In the genomic region with DNA sequence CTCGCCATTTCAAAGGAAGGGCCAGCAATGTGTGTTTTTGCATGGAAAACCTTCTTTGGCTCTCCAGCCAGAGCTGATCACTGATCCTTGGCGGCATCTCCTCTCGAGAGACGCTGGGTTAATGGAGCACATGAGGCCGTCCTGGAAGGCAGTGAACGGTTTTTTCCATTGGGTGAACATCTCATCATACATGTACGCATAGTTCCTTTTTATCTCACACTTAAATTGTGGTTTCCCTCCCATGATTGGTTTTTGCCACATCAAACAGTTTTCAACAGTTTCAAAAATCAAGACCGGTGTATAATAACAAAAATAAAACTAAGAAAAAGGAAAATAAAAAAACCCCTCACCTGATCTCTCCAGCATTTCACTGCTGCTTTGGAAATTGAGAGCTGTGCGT, we compare ENCODE assay signal across 18 cellular contexts.
DNase-seq lines count a peak whose midpoint lies in the region; ATAC-seq and TF ChIP-seq lines count a peak whose summit lies in the region.
"Had no signal": no experiment of that assay in that cellular context is flagged by ENCODE, and none has a peak within 500 bp of the region (broad histone marks: within the 10 kb centered on the region; RNA-seq: fewer than 3 reads in every experiment).

No MANE protein-coding gene starts in this region.

- no peak overlapping the region for H3K4me3 Mint-ChIP-seq in activated CD4-positive, alpha-beta memory T cell treated with anti-CD3 and anti-CD28 coated beads for 36 hours
- H3K4me3 Mint-ChIP-seq in activated CD4-positive, alpha-beta memory T cell treated with anti-CD3 and anti-CD28 coated beads, Interleukin-2, amount 10 ng/mL, durations not matched to agents 7 days and 5 days: no peak overlapping the region

- TF ChIP-seq CTCF in epithelial cell of proximal tubule (conservative IDR thresholded peaks at IDR 0.05; ENCODE audit: low read depth, low read length): no peak

- POLR2A ChIA-PET in activated CD4-positive, alpha-beta memory T cell treated with anti-CD3 and anti-CD28 coated beads for 36 hours (lab: Charles Lee): no interaction called here
- POLR2A ChIA-PET in activated CD4-positive, alpha-beta memory T cell treated with anti-CD3 and anti-CD28 coated beads, Interleukin-2, amount 10 ng/mL, durations not matched to agents 7 days and 5 days (lab: Charles Lee): no interaction called here

- H3K36me3 ChIP-seq in SJCRH30: no peaks in the 10 kb centered on the region
- H3K36me3 ChIP-seq: cardiac muscle cell, pancreas, Peyer's patch had no signal

- H3K9me3 ChIP-seq in SJCRH30 (replicated peaks): no peaks in the 10 kb centered on the region
- H3K9me3 ChIP-seq: A549, pancreas, Peyer's patch had no signal

- DNase-seq in activated CD4-positive, alpha-beta memory T cell treated with anti-CD3 and anti-CD28 coated beads for 36 hours: peak; percentile 18
- no peak for DNase-seq in activated CD4-positive, alpha-beta memory T cell treated with anti-CD3 and anti-CD28 coated beads, Interleukin-2, amount 10 ng/mL, durations not matched to agents 7 days and 5 days
- peak; percentile 26 for DNase-seq in epithelial cell of proximal tubule (ENCODE audit: low read depth)
- peak; percentile 10 for DNase-seq in stimulated activated CD4-positive, alpha-beta T cell treated with anti-CD3 and anti-CD28 coated beads, Interleukin-2, amount 100 ng/mL, for 4 hours (ENCODE audit: low read depth)
- no peak for DNase-seq in SJCRH30
- no peak for DNase-seq in NCI-H1105 (lab: John Stamatoyannopoulos, UW)
- DNase-seq: activated CD8-positive, alpha-beta memory T cell treated with anti-CD3 and anti-CD28 coated beads, Interleukin-2, amount 50 U/mL, for 4 hours; DMS79 treated with DMSO at 0.1 percent for 48 hours; effector CD8-positive, alpha-beta T cell; IMR-90; left cardiac atrium; NCI-H2107; pancreas; Peyer's patch had no signal

- H3K27ac Mint-ChIP-seq in activated CD4-positive, alpha-beta memory T cell treated with anti-CD3 and anti-CD28 coated beads for 36 hours: no peak overlapping the region
- H3K27ac Mint-ChIP-seq in activated CD4-positive, alpha-beta memory T cell treated with anti-CD3 and anti-CD28 coated beads, Interleukin-2, amount 10 ng/mL, durations not matched to agents 7 days and 5 days: no peak overlapping the region

- no peak overlapping the region for H3K27ac ChIP-seq in SJCRH30
- H3K27ac ChIP-seq: A549, cardiac muscle cell, pancreas, Peyer's patch had no signal

- H3K4me1 ChIP-seq in SJCRH30: peaks cover 12% of the 10 kb centered on the region
- H3K4me1 ChIP-seq: A549, pancreas, Peyer's patch had no signal

- peaks cover 45% of the 10 kb centered on the region for H3K27me3 Mint-ChIP-seq in activated CD4-positive, alpha-beta memory T cell treated with anti-CD3 and anti-CD28 coated beads for 36 hours
- peaks cover 39% of the 10 kb centered on the region for H3K27me3 Mint-ChIP-seq in activated CD4-positive, alpha-beta memory T cell treated with anti-CD3 and anti-CD28 coated beads, Interleukin-2, amount 10 ng/mL, durations not matched to agents 7 days and 5 days

- no peaks in the 10 kb centered on the region for H3K27me3 ChIP-seq in SJCRH30
- H3K27me3 ChIP-seq: cardiac muscle cell, pancreas, Peyer's patch had no signal

- H3K4me1 Mint-ChIP-seq in activated CD4-positive, alpha-beta memory T cell treated with anti-CD3 and anti-CD28 coated beads for 36 hours (ENCODE audit: low read depth): peaks cover 25% of the 10 kb centered on the region
- H3K4me1 Mint-ChIP-seq in activated CD4-positive, alpha-beta memory T cell treated with anti-CD3 and anti-CD28 coated beads, Interleukin-2, amount 10 ng/mL, durations not matched to agents 7 days and 5 days: peaks cover 7% of the 10 kb centered on the region

- H3K4me3 ChIP-seq in epithelial cell of proximal tubule (ENCODE audit: low read depth, low read length) (no peak overlapping the region), SJCRH30 (no peak overlapping the region)
- H3K4me3 ChIP-seq: A549, cardiac muscle cell, pancreas, Peyer's patch had no signal

- peak; percentile 48 for ATAC-seq in HG03565 (IDR thresholded peaks at IDR 0.05; ENCODE audit: unreplicated experiment)
- no peak for ATAC-seq in GM19035 (IDR thresholded peaks at IDR 0.05; ENCODE audit: unreplicated experiment)
- ATAC-seq: A549, pancreas had no signal

- no peaks in the 10 kb centered on the region for H3K9me3 Mint-ChIP-seq in activated CD4-positive, alpha-beta memory T cell treated with anti-CD3 and anti-CD28 coated beads for 36 hours
- no peaks in the 10 kb centered on the region for H3K9me3 Mint-ChIP-seq in activated CD4-positive, alpha-beta memory T cell treated with anti-CD3 and anti-CD28 coated beads, Interleukin-2, amount 10 ng/mL, durations not matched to agents 7 days and 5 days

- intact Hi-C loops in activated CD4-positive, alpha-beta memory T cell treated with anti-CD3 and anti-CD28 coated beads for 36 hours (cut with micrococcal nuclease): loop anchor here (10.0 kb wide), 1 partner anchor 158 kb away; no protein-coding TSS in a partner anchor

- H3K36me3 Mint-ChIP-seq in activated CD4-positive, alpha-beta memory T cell treated with anti-CD3 and anti-CD28 coated beads for 36 hours: no peaks in the 10 kb centered on the region
- H3K36me3 Mint-ChIP-seq in activated CD4-positive, alpha-beta memory T cell treated with anti-CD3 and anti-CD28 coated beads, Interleukin-2, amount 10 ng/mL, durations not matched to agents 7 days and 5 days (ENCODE audit: low read depth): no peaks in the 10 kb centered on the region

- CTCF ChIA-PET in activated CD4-positive, alpha-beta memory T cell treated with anti-CD3 and anti-CD28 coated beads for 36 hours (lab: Charles Lee): no interaction called here
- CTCF ChIA-PET in activated CD4-positive, alpha-beta memory T cell treated with anti-CD3 and anti-CD28 coated beads, Interleukin-2, amount 10 ng/mL, durations not matched to agents 7 days and 5 days (lab: Charles Lee): no interaction called here

Comparison
In these comparisons a context has a peak if more than half of its experiments do, and no peak if none do; other contexts are left out.
1. DNase-seq: peak in activated CD4-positive, alpha-beta memory T cell treated with anti-CD3 and anti-CD28 coated beads for 36 hours (single experiment), epithelial cell of proximal tubule (single experiment) and stimulated activated CD4-positive, alpha-beta T cell treated with anti-CD3 and anti-CD28 coated beads, Interleukin-2, amount 100 ng/mL, for 4 hours (single experiment); none in activated CD4-positive, alpha-beta memory T cell treated with anti-CD3 and anti-CD28 coated beads, Interleukin-2, amount 10 ng/mL, durations not matched to agents 7 days and 5 days (single experiment), SJCRH30 (0 of 2) and NCI-H1105 (single experiment).